1 cellular context compared by ENCODE assay signal in genomic region chr22:27475548-27475897, GRCh38.
TF ChIP-seq lines count a peak whose summit lies in the region.

No MANE protein-coding gene starts in this region.

TF ChIP-seq in HCT116, 20 proteins besides CTCF, POLR2A, EP300 and RAD21 (continued from another document):
- no peak for TF ChIP-seq REST (IDR thresholded peaks at IDR 0.05; ENCODE audit: low read depth)
- no peak for TF ChIP-seq ZBTB33 (IDR thresholded peaks at IDR 0.05; ENCODE audit: extremely low read depth, insufficient replicate concordance, low read length)
- no peak for TF ChIP-seq SIN3A (IDR thresholded peaks at IDR 0.05; ENCODE audit: low read depth)
- TF ChIP-seq ZFX (IDR thresholded peaks at IDR 0.05), result no peak
- no peak for TF ChIP-seq CBX3 (IDR thresholded peaks at IDR 0.05; ENCODE audit: low read depth)
- no peak for TF ChIP-seq EGR1 (IDR thresholded peaks at IDR 0.05; ENCODE audit: low read depth)
- no peak for TF ChIP-seq SRF (IDR thresholded peaks at IDR 0.05; ENCODE audit: low read depth)
- no peak for TF ChIP-seq ATF3 (IDR thresholded peaks at IDR 0.05)
- no peak for TF ChIP-seq CEBPB (IDR thresholded peaks at IDR 0.05; ENCODE audit: low read depth)
- TF ChIP-seq YY1 (IDR thresholded peaks at IDR 0.05; ENCODE audit: extremely low read depth, insufficient replicate concordance, low read depth, low read length), result no peak
- no peak for TF ChIP-seq EZH2 (IDR thresholded peaks at IDR 0.05)
- TF ChIP-seq FOSL1 (IDR thresholded peaks at IDR 0.05; ENCODE audit: low read depth), result no peak
- no peak for TF ChIP-seq TCF7L2 (IDR thresholded peaks at IDR 0.05; ENCODE audit: borderline replicate concordance, extremely low read depth, insufficient read depth, insufficient read length)
- TF ChIP-seq ELF1 (IDR thresholded peaks at IDR 0.05; ENCODE audit: borderline replicate concordance, low read depth), result no peak
